Comparison of ENCODE assay signal across 14 cellular contexts in genomic region chr10:95542330-95542729, GRCh38. TPM values are rescaled to one million over a fixed set of nuclear protein-coding genes. Genes with fewer than 3 reads are reported as not detected.
DNase-seq lines count a peak whose midpoint lies in the region; ATAC-seq and TF ChIP-seq lines count a peak whose summit lies in the region.
"Had no signal": no experiment of that assay in that cellular context is flagged by ENCODE, and none has a peak within 500 bp of the region (broad histone marks: within the 10 kb centered on the region; RNA-seq: fewer than 3 reads in every experiment).

No MANE protein-coding gene starts in this region.

- H3K4me1 ChIP-seq in liver (ENCODE audit: control insufficient read depth in 4 of 4, insufficient read depth in 4 of 4, low read length in 3 of 4) (peaks cover 16 to 52% (median 32%) of the 10 kb centered on the region in 4 donors), tibial artery (peaks cover 5 to 100% (median 90%) of the 10 kb centered on the region in 4 donors)
- H3K4me1 ChIP-seq: suprapubic skin had no signal

- no peaks in the 10 kb centered on the region for H3K36me3 Mint-ChIP-seq in T-cell

- H3K9ac ChIP-seq in liver (ENCODE audit: low read depth in 1 of 2, low read length in 2 of 2) = no peak overlapping the region

- TF ChIP-seq CTCF in coronary artery (IDR thresholded peaks at IDR 0.05) = no peak
- TF ChIP-seq CTCF in liver (IDR thresholded peaks at IDR 0.05; ENCODE audit: low read depth, low read length, missing input control) = no peak
- no peak for TF ChIP-seq CTCF in tibial artery (IDR thresholded peaks at IDR 0.05)

- H3K4me3 ChIP-seq in coronary artery = peak overlapping the region; percentile 37
- H3K4me3 ChIP-seq in liver (ENCODE audit: low read depth in 1 of 3, low read length in 3 of 3) = no peak overlapping the region
- peak overlapping the region in 1 of 2 donors; percentile 9 for H3K4me3 ChIP-seq in tibial artery
- H3K4me3 ChIP-seq: GM12878, suprapubic skin had no signal

- 19% methylated on average over 4 of the region's 4 CpGs for WGBS in liver

- no peak overlapping the region for H3K4me3 Mint-ChIP-seq in T-cell
- H3K4me3 Mint-ChIP-seq: activated CD8-positive, alpha-beta T cell treated with anti-CD3 and anti-CD28 coated beads for 36 hours; activated T-helper 1 cell treated with anti-CD3 and anti-CD28 coated beads, Interleukin-12 subunit alpha, Interleukin-12 subunit beta, Interleukin-2, Interleukin-4 antibody, amounts not matched to agents 30 ng/mL and 10 ng/mL and 1 ng/mL, durations not matched to agents 14 hours and 24 hours and 36 hours had no signal

- no peak overlapping the region for H3K27ac Mint-ChIP-seq in T-cell
- H3K27ac Mint-ChIP-seq: activated CD8-positive, alpha-beta T cell treated with anti-CD3 and anti-CD28 coated beads for 36 hours; activated T-helper 1 cell treated with anti-CD3 and anti-CD28 coated beads, Interleukin-12 subunit alpha, Interleukin-12 subunit beta, Interleukin-2, Interleukin-4 antibody, amounts not matched to agents 30 ng/mL and 10 ng/mL and 1 ng/mL, durations not matched to agents 14 hours and 24 hours and 36 hours had no signal

- H3K36me3 ChIP-seq in liver (ENCODE audit: control insufficient read depth in 4 of 4, insufficient read depth in 3 of 4, low read depth in 1 of 4, low read length in 3 of 4) (no peaks in the 10 kb centered on the region), tibial artery (peaks cover 0 to 5% (median 0%) of the 10 kb centered on the region in 3 donors)
- H3K36me3 ChIP-seq: suprapubic skin had no signal

- TF ChIP-seq RAD21 in liver (IDR thresholded peaks at IDR 0.05) = peak; percentile 30

- H3K4me1 Mint-ChIP-seq in T-cell = no peaks in the 10 kb centered on the region

- DNase-seq in NCI-H146 (lab: John Stamatoyannopoulos, UW) (peak; percentile 84), coronary artery (ENCODE audit: low spot score) (no peak), tibial artery (no peak), T-cell (no peak)
- no peak for DNase-seq in activated CD4-positive, alpha-beta T cell treated with anti-CD3 and anti-CD28 coated beads, Interleukin-2, amount 50 U/mL, for 48 hours
- DNase-seq: activated CD8-positive, alpha-beta T cell treated with anti-CD3 and anti-CD28 coated beads for 36 hours; mammary epithelial cell; NCI-H2107; occipital lobe had no signal

- no peaks in the 10 kb centered on the region for H3K9me3 Mint-ChIP-seq in T-cell
- H3K9me3 Mint-ChIP-seq: activated CD8-positive, alpha-beta T cell treated with anti-CD3 and anti-CD28 coated beads for 36 hours; activated T-helper 1 cell treated with anti-CD3 and anti-CD28 coated beads, Interleukin-12 subunit alpha, Interleukin-12 subunit beta, Interleukin-2, Interleukin-4 antibody, amounts not matched to agents 30 ng/mL and 10 ng/mL and 1 ng/mL, durations not matched to agents 14 hours and 24 hours and 36 hours had no signal

- no peaks in the 10 kb centered on the region for H3K27me3 ChIP-seq in liver (ENCODE audit: control insufficient read depth in 4 of 4, insufficient read depth in 4 of 4, low read length in 3 of 4)
- no peaks in the 10 kb centered on the region for H3K27me3 ChIP-seq in tibial artery
- H3K27me3 ChIP-seq: suprapubic skin had no signal

- peaks cover 0 to 4% of the 10 kb centered on the region in 2 donors for H3K27me3 Mint-ChIP-seq in T-cell
- H3K27me3 Mint-ChIP-seq: activated CD8-positive, alpha-beta T cell treated with anti-CD3 and anti-CD28 coated beads for 36 hours had no signal

- POLR2A ChIA-PET in T-cell (lab: Charles Lee) = no interaction called here

- intact Hi-C loops in tibial artery (cut with DNase I; ENCODE audit: low total_unique reads) = no loop called here

- H3K9me3 ChIP-seq in liver (ENCODE audit: control insufficient read depth in 4 of 4, low read length in 3 of 4) (no peaks in the 10 kb centered on the region), tibial artery (no peaks in the 10 kb centered on the region)
- H3K9me3 ChIP-seq: suprapubic skin had no signal

- H3K27ac ChIP-seq in coronary artery (peak overlapping the region; percentile 84 to 93), liver (ENCODE audit: low read depth in 1 of 2, low read length in 2 of 2) (peak overlapping the region; percentile 25 to 39), tibial artery (peak overlapping the region; percentile 88 to 89)
- H3K27ac ChIP-seq: suprapubic skin had no signal

- no peak for ATAC-seq in GM21529 (IDR thresholded peaks at IDR 0.05; ENCODE audit: unreplicated experiment)
- ATAC-seq in T-cell (replicated peaks in 1 of 4) = no peak
- ATAC-seq: activated CD8-positive, alpha-beta T cell treated with anti-CD3 and anti-CD28 coated beads for 36 hours; GM12878 had no signal

- CTCF ChIA-PET in T-cell (lab: Charles Lee) = no interaction called here

TF ChIP-seq in liver, 16 proteins besides CTCF, POLR2A, EP300 and RAD21:
- TF ChIP-seq SP1 (IDR thresholded peaks at IDR 0.05) = peak; percentile 20
- TF ChIP-seq HNF4A (conservative IDR thresholded peaks at IDR 0.05) = peak in 1 of 2 donors; percentile 32
- TF ChIP-seq MAX (IDR thresholded peaks at IDR 0.05) = peak; percentile 22
- TF ChIP-seq ZBTB33 (IDR thresholded peaks at IDR 0.05) = no peak
- peak; percentile 18 for TF ChIP-seq ATF3 (IDR thresholded peaks at IDR 0.05)
- no peak for TF ChIP-seq JUND (IDR thresholded peaks at IDR 0.05)
- peak; percentile 71 for TF ChIP-seq FOXA2 (IDR thresholded peaks at IDR 0.05)
- TF ChIP-seq YY1 (IDR thresholded peaks at IDR 0.05) = peak; percentile 63
- peak; percentile 75 for TF ChIP-seq NR2F2 (IDR thresholded peaks at IDR 0.05)
- no peak for TF ChIP-seq GABPA (IDR thresholded peaks at IDR 0.05 in 1 of 2, conservative IDR thresholded peaks at IDR 0.05 in 1 of 2)
- TF ChIP-seq REST (IDR thresholded peaks at IDR 0.05) = peak; percentile 23
- peak; percentile 40 for TF ChIP-seq FOXA1 (IDR thresholded peaks at IDR 0.05)
- TF ChIP-seq RXRA (IDR thresholded peaks at IDR 0.05) = peak; percentile 68 to 70

RNA-seq across cellular contexts. Expression of gene SORBS1, which starts 18.8 kb away (rescaled TPM):
- total RNA-seq in liver (10 to 100 TPM; 33.2 to 71.3 TPM), T-cell (1 to 10 TPM in 4 of 5 donors, under 1 TPM in 1; 0.98 to 2.4 (median 1.8) TPM)
- polyA plus RNA-seq in liver = 10 to 100 TPM; 38.3 to 49.9 TPM

Comparison
In these comparisons a context has a peak if more than half of its experiments do, and no peak if none do; other contexts are left out.
1. H3K27ac ChIP-seq: peak in every context shown above with its lines; median percentile 88 in coronary artery; 88 in tibial artery; 32 in liver.
2. RNA of gene SORBS1, which starts 18.8 kb away (total RNA-seq): 33.2 to 71.3 TPM in liver; 0.98 to 2.4 TPM in T-cell; every median in the first group is over 4 times any median in the second.